In the genomic region with DNA sequence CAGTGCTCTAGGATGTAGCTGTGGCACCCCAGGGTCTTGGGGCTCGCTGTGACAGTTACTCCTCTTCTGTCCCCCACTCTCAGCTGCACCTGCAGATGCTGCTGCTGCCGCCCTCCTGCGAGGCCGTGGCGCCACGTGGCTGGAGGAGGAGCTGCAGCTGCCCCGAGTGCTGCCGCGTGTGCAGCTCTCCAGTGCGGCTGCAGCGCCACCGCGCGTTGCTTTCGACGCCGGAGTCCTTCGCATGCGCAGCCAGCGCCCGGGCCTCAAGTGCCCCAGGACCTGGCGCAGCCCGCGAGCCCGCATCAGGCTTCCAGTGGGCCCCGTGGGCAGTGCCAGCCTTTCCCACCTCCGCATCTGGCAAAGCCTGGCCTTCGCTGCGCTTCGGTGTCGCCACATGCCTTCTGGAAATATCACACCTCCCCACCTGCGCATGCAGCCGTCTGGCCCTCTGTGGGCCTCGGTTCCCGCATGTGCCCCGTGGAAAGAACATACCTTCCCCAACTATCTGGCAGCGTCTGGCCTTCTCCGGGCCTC, we compare ENCODE assay signal across 8 cellular contexts. TPM values are rescaled to one million over a fixed set of nuclear protein-coding genes. Genes with fewer than 3 reads are reported as not detected.
DNase-seq lines count a peak whose midpoint lies in the region; ATAC-seq and TF ChIP-seq lines count a peak whose summit lies in the region.

No MANE protein-coding gene starts in this region.

- H3K27ac ChIP-seq in dorsolateral prefrontal cortex, result peak overlapping the region; percentile 25 to 94 (median 88)

- in situ Hi-C loops in G401 (cut with HindIII; ENCODE audit: low sequenced_read_pairs), result no loop called here

- ATAC-seq in GM21423 (IDR thresholded peaks at IDR 0.05; ENCODE audit: unreplicated experiment) (no peak), HG02642 (IDR thresholded peaks at IDR 0.05; ENCODE audit: poor library complexity, unreplicated experiment) (no peak)

- H3K4me3 ChIP-seq in dorsolateral prefrontal cortex, result peak overlapping the region; percentile 46 to 91 (median 77)

- intact Hi-C loops in dorsolateral prefrontal cortex (cut with DNase I), result no loop called here

- DNase-seq in G401 (ENCODE audit: low spot score) (peak; percentile 54), NAMALWA (ENCODE audit: low spot score) (peak; percentile 79), dorsolateral prefrontal cortex (peak in 8 of 10 donors; percentile 50 to 77 (median 65)), lung microvascular endothelial cell (ENCODE audit: low read depth in 2 of 2) (peak; percentile 83 to 87)
- DNase-seq in activated CD4-positive, alpha-beta T cell treated with anti-CD3 and anti-CD28 coated beads, Interleukin-2, amount 50 U/mL, for 24 hours (ENCODE audit: low read depth in 1 of 2, low spot score in 1 of 2), result peak; percentile 47
- peak; percentile 80 for DNase-seq in stimulated activated CD8-positive, alpha-beta memory T cell treated with anti-CD3 and anti-CD28 coated beads, Interleukin-4, amount 100 ng/mL, for 48 hours

- H3K27me3 ChIP-seq in dorsolateral prefrontal cortex, result no peaks in the 10 kb centered on the region

- TF ChIP-seq CTCF in dorsolateral prefrontal cortex (IDR thresholded peaks at IDR 0.05 in 54 of 56, conservative IDR thresholded peaks at IDR 0.05 in 2 of 56; ENCODE audit: low read depth in 1 of 56, partially characterized antibody in 56 of 56), result peak in 53 of 56 donors; percentile 29 to 72 (median 55)

RNA-seq across cellular contexts. Expression of gene ZNF580, which starts 0.7 kb away (rescaled TPM):
- total RNA-seq in G401 (2014; rRNA removed; shearing (Covaris generic)), result 5.1 and 17.4 TPM in 2 replicates
- total RNA-seq in dorsolateral prefrontal cortex, result 10 to 100 TPM; 28.3 to 56.4 (median 40.1) TPM
- total RNA-seq in lung microvascular endothelial cell, result 1.3 and 2.0 TPM in 2 replicates

RNA-seq across cellular contexts. Expression of gene ZNF581, which starts 3.3 kb away (rescaled TPM):
- total RNA-seq in G401 (2014; rRNA removed; shearing (Covaris generic)), result 31.0 and 53.7 TPM in 2 replicates
- 10 to 100 TPM in 48 of 120 experiments, 1 to 10 TPM in 72; 5.2 to 15.2 (median 9.6) TPM for total RNA-seq in dorsolateral prefrontal cortex
- 18.3 and 20.9 TPM in 2 replicates for total RNA-seq in lung microvascular endothelial cell

RNA-seq across cellular contexts. Expression of gene CCDC106, which starts 7.9 kb away (rescaled TPM):
- 24.9 and 29.0 TPM in 2 replicates for total RNA-seq in G401 (2014; rRNA removed; shearing (Covaris generic))
- 10 to 100 TPM; 20.1 to 58.1 (median 36.1) TPM for total RNA-seq in dorsolateral prefrontal cortex
- 5.9 and 10.7 TPM in 2 replicates for total RNA-seq in lung microvascular endothelial cell

RNA-seq across cellular contexts. Expression of gene U2AF2, which starts 14.7 kb away (rescaled TPM):
- 239 and 262 TPM in 2 replicates for total RNA-seq in G401 (2014; rRNA removed; shearing (Covaris generic))
- total RNA-seq in dorsolateral prefrontal cortex (100 to 1,000 TPM in 114 of 120 experiments, 10 to 100 TPM in 6; 93.5 to 161 (median 125) TPM), lung microvascular endothelial cell (61.9 and 62.9 TPM in 2 replicates)

RNA-seq across cellular contexts. Expression of gene ZNF784, which starts 15.7 kb away (rescaled TPM):
- 6.8 and 21.0 TPM in 2 replicates for total RNA-seq in G401 (2014; rRNA removed; shearing (Covaris generic))
- total RNA-seq in dorsolateral prefrontal cortex (1 to 10 TPM; 2.2 to 7.7 (median 4.4) TPM), lung microvascular endothelial cell (2.8 and 4.8 TPM in 2 replicates)
